In genomic region chr1:36366091-36366661, GRCh38 we compare ENCODE assay signal across 8 cellular contexts. TPM values are rescaled to one million over a fixed set of nuclear protein-coding genes. Genes with fewer than 3 reads are reported as not detected.
A peak's percentile ranks its signal among the peaks of the same experiment; 100 is the strongest.
DNase-seq lines count a peak whose midpoint lies in the region; ATAC-seq and TF ChIP-seq lines count a peak whose summit lies in the region.

No MANE protein-coding gene starts in this region.

- H3K4me1 Mint-ChIP-seq in activated CD4-positive, alpha-beta memory T cell treated with anti-CD3 and anti-CD28 coated beads, Interleukin-2, amount 10 ng/mL, durations not matched to agents 7 days and 5 days, result peaks cover 50% of the 10 kb centered on the region

- H3K4me3 ChIP-seq in esophagus squamous epithelium, result no peak overlapping the region

- no peak overlapping the region for H3K4me3 Mint-ChIP-seq in activated CD4-positive, alpha-beta memory T cell treated with anti-CD3 and anti-CD28 coated beads, Interleukin-2, amount 10 ng/mL, durations not matched to agents 7 days and 5 days

- no peaks in the 10 kb centered on the region for H3K27me3 Mint-ChIP-seq in activated CD4-positive, alpha-beta memory T cell treated with anti-CD3 and anti-CD28 coated beads, Interleukin-2, amount 10 ng/mL, durations not matched to agents 7 days and 5 days

- CTCF ChIA-PET in activated CD4-positive, alpha-beta memory T cell treated with anti-CD3 and anti-CD28 coated beads, Interleukin-2, amount 10 ng/mL, durations not matched to agents 7 days and 5 days (lab: Charles Lee), result interaction anchor here (0.8 to 4.7 kb wide), 17 partner anchors 12 to 227 kb away, joined by 3 to 66 read pairs (median 6); partner anchors contain the start of genes LSM10, SH3D21 and STK40

- DNase-seq in Kasumi-1 (lab: John Stamatoyannopoulos, UW), result peak; percentile 98
- peak; percentile 72 for DNase-seq in activated CD4-positive, alpha-beta memory T cell treated with anti-CD3 and anti-CD28 coated beads, Interleukin-2, amount 10 ng/mL, durations not matched to agents 7 days and 5 days
- DNase-seq in esophagus squamous epithelium (lab: John Stamatoyannopoulos, UW), result no peak
- peak in 50 of 56 donors; percentile 15 to 88 (median 58) for DNase-seq in nucleus accumbens (lab: John Stamatoyannopoulos, UW)
- DNase-seq in epidermal melanocyte (ENCODE audit: insufficient read length, low spot score), result no peak
- DNase-seq in NCI-H226, result no peak

- H3K9me3 ChIP-seq in esophagus squamous epithelium, result no peaks in the 10 kb centered on the region

- intact Hi-C loops in esophagus squamous epithelium (cut with DNase I), result no loop called here

- ATAC-seq in HG03196 (IDR thresholded peaks at IDR 0.05; ENCODE audit: unreplicated experiment) (no peak), HG02885 (IDR thresholded peaks at IDR 0.05; ENCODE audit: poor library complexity, unreplicated experiment) (no peak)

- H3K27ac Mint-ChIP-seq in activated CD4-positive, alpha-beta memory T cell treated with anti-CD3 and anti-CD28 coated beads, Interleukin-2, amount 10 ng/mL, durations not matched to agents 7 days and 5 days, result peak overlapping the region; percentile 83

- peaks cover 46% of the 10 kb centered on the region for H3K36me3 Mint-ChIP-seq in activated CD4-positive, alpha-beta memory T cell treated with anti-CD3 and anti-CD28 coated beads, Interleukin-2, amount 10 ng/mL, durations not matched to agents 7 days and 5 days (ENCODE audit: low read depth)

- H3K9me3 Mint-ChIP-seq in activated CD4-positive, alpha-beta memory T cell treated with anti-CD3 and anti-CD28 coated beads, Interleukin-2, amount 10 ng/mL, durations not matched to agents 7 days and 5 days, result no peaks in the 10 kb centered on the region

- H3K27ac ChIP-seq in esophagus squamous epithelium, result peak overlapping the region; percentile 24 to 71 (median 52)

- no peak for TF ChIP-seq POLR2A in esophagus squamous epithelium (IDR thresholded peaks at IDR 0.05)

- no peak for TF ChIP-seq CTCF in esophagus squamous epithelium (IDR thresholded peaks at IDR 0.05)

- 40 to 50% methylated on average over 1 to 10 of the region's 18 CpGs for WGBS in esophagus squamous epithelium, 2 donors

- POLR2A ChIA-PET in activated CD4-positive, alpha-beta memory T cell treated with anti-CD3 and anti-CD28 coated beads, Interleukin-2, amount 10 ng/mL, durations not matched to agents 7 days and 5 days (lab: Charles Lee), result interaction anchor here (0.6 to 5.8 kb wide), 9 partner anchors 12 to 142 kb away, joined by 3 to 57 read pairs (median 5); partner anchors contain the start of genes OSCP1, STK40 and THRAP3

- peaks cover 7 to 46% (median 25%) of the 10 kb centered on the region in 3 donors for H3K4me1 ChIP-seq in esophagus squamous epithelium

- H3K27me3 ChIP-seq in esophagus squamous epithelium, result no peaks in the 10 kb centered on the region

- peaks cover 0 to 55% (median 7%) of the 10 kb centered on the region in 3 donors for H3K36me3 ChIP-seq in esophagus squamous epithelium

RNA-seq across cellular contexts. Expression of gene STK40, which starts 19.5 kb away (rescaled TPM):
- 10 to 100 TPM; 75.2 to 76.8 TPM for total RNA-seq in activated CD4-positive, alpha-beta memory T cell treated with anti-CD3 and anti-CD28 coated beads, Interleukin-2, amount 10 ng/mL, durations not matched to agents 7 days and 5 days
- 10 to 100 TPM; 34.5 to 59.7 (median 42.3) TPM for total RNA-seq in esophagus squamous epithelium

RNA-seq across cellular contexts. Expression of gene LSM10, which starts 31.5 kb away (rescaled TPM):
- total RNA-seq in activated CD4-positive, alpha-beta memory T cell treated with anti-CD3 and anti-CD28 coated beads, Interleukin-2, amount 10 ng/mL, durations not matched to agents 7 days and 5 days, result 10 to 100 TPM; 41.4 TPM
- total RNA-seq in esophagus squamous epithelium, result 10 to 100 TPM in 3 of 4 donors, 1 to 10 TPM in 1; 8.5 to 29.4 (median 16.9) TPM

RNA-seq across cellular contexts. Expression of gene EVA1B, which starts 42.7 kb away (rescaled TPM):
- total RNA-seq in activated CD4-positive, alpha-beta memory T cell treated with anti-CD3 and anti-CD28 coated beads, Interleukin-2, amount 10 ng/mL, durations not matched to agents 7 days and 5 days, result 10 to 100 TPM; 25.5 to 28.7 TPM
- 10 to 100 TPM in 3 of 4 donors, 1 to 10 TPM in 1; 7.5 to 22.1 (median 12.8) TPM for total RNA-seq in esophagus squamous epithelium

Comparison
In these comparisons a context has a peak if more than half of its experiments do, and no peak if none do; other contexts are left out.
1. DNase-seq: peak in Kasumi-1 (2 of 2), activated CD4-positive, alpha-beta memory T cell treated with anti-CD3 and anti-CD28 coated beads, Interleukin-2, amount 10 ng/mL, durations not matched to agents 7 days and 5 days (single experiment) and nucleus accumbens (50 of 56); none in esophagus squamous epithelium (single experiment), epidermal melanocyte (single experiment) and NCI-H226 (single experiment).